In the genomic region with DNA sequence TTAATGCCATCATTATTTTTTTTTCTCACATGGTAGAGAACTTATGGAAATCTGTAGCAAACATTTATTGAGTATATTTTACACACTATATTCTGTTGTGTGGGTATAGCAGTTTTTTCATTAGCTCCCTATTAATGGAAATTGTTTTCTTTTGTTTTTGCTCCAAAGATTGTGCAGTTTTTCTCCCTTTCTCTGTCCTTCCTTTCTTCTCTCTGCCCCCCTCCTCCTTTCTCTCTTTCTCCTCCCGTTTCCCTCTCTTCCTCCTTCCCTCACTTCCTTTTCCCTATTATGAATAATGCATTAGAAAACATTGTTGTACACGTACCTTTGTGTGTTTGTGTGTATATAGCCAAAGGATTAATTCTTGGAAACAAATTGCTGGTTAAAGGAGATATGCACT, we compare ENCODE assay signal across 17 cellular contexts. TPM values are rescaled to one million over a fixed set of nuclear protein-coding genes. Genes with fewer than 3 reads are reported as not detected.
DNase-seq lines count a peak whose midpoint lies in the region; ATAC-seq and TF ChIP-seq lines count a peak whose summit lies in the region.
"Had no signal": no experiment of that assay in that cellular context is flagged by ENCODE, and none has a peak within 500 bp of the region (broad histone marks: within the 10 kb centered on the region; RNA-seq: fewer than 3 reads in every experiment).

No MANE protein-coding gene starts in this region.

- no peak overlapping the region for H3K4me3 ChIP-seq in HEK293 (ENCODE audit: low read depth, low read length)
- no peak overlapping the region for H3K4me3 ChIP-seq in vagina
- H3K4me3 ChIP-seq: GM12878 had no signal

- H3K27ac ChIP-seq in HEK293 (ENCODE audit: extremely low read depth, low read depth, low read length) (no peak overlapping the region), vagina (no peak overlapping the region)
- H3K27ac ChIP-seq: 22Rv1 had no signal

- H3K27me3 ChIP-seq in vagina = no peaks in the 10 kb centered on the region

- peaks cover 40% of the 10 kb centered on the region for H3K36me3 Mint-ChIP-seq in activated CD4-positive, alpha-beta T cell treated with anti-CD3 and anti-CD28 coated beads, Interleukin-2, amount 10 ng/mL, durations not matched to agents 24 days and 14 days (ENCODE audit: low read depth)
- H3K36me3 Mint-ChIP-seq in chondrocyte (ENCODE audit: low read depth) (peaks cover 30% of the 10 kb centered on the region), mesothelial cell of epicardium (peaks cover 44% of the 10 kb centered on the region)

- no peak overlapping the region for H3K27ac Mint-ChIP-seq in activated CD4-positive, alpha-beta T cell treated with anti-CD3 and anti-CD28 coated beads, Interleukin-2, amount 10 ng/mL, durations not matched to agents 24 days and 14 days
- peak overlapping the region; percentile 8 for H3K27ac Mint-ChIP-seq in chondrocyte (ENCODE audit: unreplicated experiment)
- H3K27ac Mint-ChIP-seq in mesothelial cell of epicardium = peak overlapping the region; percentile 31

- ATAC-seq in GM19455 (IDR thresholded peaks at IDR 0.05; ENCODE audit: unreplicated experiment) = no peak
- ATAC-seq: GM12878, HCT116 had no signal

- CTCF ChIA-PET in HEK293 (lab: Yijun Ruan, JAX) = no interaction called here

- peaks cover 29 to 71% of the 10 kb centered on the region in 2 experiments for H3K36me3 ChIP-seq in HEK293 (ENCODE audit: control insufficient read depth in 2 of 2, insufficient read depth in 1 of 2, low read length in 2 of 2)
- peaks cover 0 to 20% of the 10 kb centered on the region in 2 donors for H3K36me3 ChIP-seq in vagina

- POLR2A ChIA-PET in HEK293 (lab: Yijun Ruan, JAX) = interaction anchor here (0.7 kb wide), 1 partner anchor 9 kb away, joined by 3 read pairs; no protein-coding TSS in a partner anchor

- no peak overlapping the region for H3K4me3 Mint-ChIP-seq in activated CD4-positive, alpha-beta T cell treated with anti-CD3 and anti-CD28 coated beads, Interleukin-2, amount 10 ng/mL, durations not matched to agents 24 days and 14 days
- H3K4me3 Mint-ChIP-seq in chondrocyte (ENCODE audit: unreplicated experiment) (no peak overlapping the region), mesothelial cell of epicardium (no peak overlapping the region)
- H3K4me3 Mint-ChIP-seq: CD14-positive monocyte; CD8-positive, alpha-beta memory T cell had no signal

- TF ChIP-seq POLR2A in vagina (IDR thresholded peaks at IDR 0.05) = no peak

- H3K9me3 ChIP-seq in HEK293 (ENCODE audit: control insufficient read depth, insufficient read depth, low read depth, low read length) (no peaks in the 10 kb centered on the region), vagina (no peaks in the 10 kb centered on the region)

- no peaks in the 10 kb centered on the region for H3K9me3 Mint-ChIP-seq in activated CD4-positive, alpha-beta T cell treated with anti-CD3 and anti-CD28 coated beads, Interleukin-2, amount 10 ng/mL, durations not matched to agents 24 days and 14 days
- no peaks in the 10 kb centered on the region for H3K9me3 Mint-ChIP-seq in chondrocyte (ENCODE audit: low read depth)
- peaks cover 11% of the 10 kb centered on the region for H3K9me3 Mint-ChIP-seq in mesothelial cell of epicardium
- H3K9me3 Mint-ChIP-seq: CD14-positive monocyte; CD8-positive, alpha-beta memory T cell; IgD-negative memory B cell had no signal

- no peaks in the 10 kb centered on the region for H3K27me3 Mint-ChIP-seq in activated CD4-positive, alpha-beta T cell treated with anti-CD3 and anti-CD28 coated beads, Interleukin-2, amount 10 ng/mL, durations not matched to agents 24 days and 14 days
- H3K27me3 Mint-ChIP-seq in chondrocyte (ENCODE audit: low read depth) = no peaks in the 10 kb centered on the region
- no peaks in the 10 kb centered on the region for H3K27me3 Mint-ChIP-seq in mesothelial cell of epicardium (ENCODE audit: low read depth)
- H3K27me3 Mint-ChIP-seq: CD8-positive, alpha-beta memory T cell; IgD-negative memory B cell had no signal

- no peak for TF ChIP-seq CTCF in HEK293 (tag by site-specific recombination; IDR thresholded peaks at IDR 0.05)
- no peak for TF ChIP-seq CTCF in chondrocyte (IDR thresholded peaks at IDR 0.05)
- TF ChIP-seq CTCF in mesothelial cell of epicardium (IDR thresholded peaks at IDR 0.05; ENCODE audit: unreplicated experiment) = no peak
- TF ChIP-seq CTCF in vagina (IDR thresholded peaks at IDR 0.05) = no peak

- DNase-seq in activated CD4-positive, alpha-beta T cell treated with anti-CD3 and anti-CD28 coated beads, Interleukin-2, amount 10 ng/mL, durations not matched to agents 24 days and 14 days = peak; percentile 3
- no peak for DNase-seq in activated CD4-positive, alpha-beta T cell treated with anti-CD3 and anti-CD28 coated beads, Interleukin-2, amount 50 U/mL, for 4 hours
- DNase-seq in chondrocyte (ENCODE audit: low spot score) (no peak), mesothelial cell of epicardium (ENCODE audit: low spot score in 2 of 2, unreplicated experiment in 2 of 2) (no peak), NCI-H1417 treated with DMSO at 0.1 percent for 48 hours (lab: John Stamatoyannopoulos, UW) (no peak), vagina (ENCODE audit: extremely low spot score in 2 of 2) (no peak)
- DNase-seq: CD8-positive, alpha-beta memory T cell; DMS 273 treated with DMSO at 0.1 percent for 48 hours had no signal

- intact Hi-C loops in activated CD4-positive, alpha-beta T cell treated with anti-CD3 and anti-CD28 coated beads, Interleukin-2, amount 10 ng/mL, durations not matched to agents 24 days and 14 days (cut with micrococcal nuclease) = no loop called here
- intact Hi-C loops in vagina (cut with DNase I) = no loop called here

- H3K4me1 ChIP-seq in HEK293 (ENCODE audit: control insufficient read depth, insufficient read depth, low read length) (no peaks in the 10 kb centered on the region), vagina (no peaks in the 10 kb centered on the region)

- H3K4me1 Mint-ChIP-seq in activated CD4-positive, alpha-beta T cell treated with anti-CD3 and anti-CD28 coated beads, Interleukin-2, amount 10 ng/mL, durations not matched to agents 24 days and 14 days = peaks cover 12% of the 10 kb centered on the region
- H3K4me1 Mint-ChIP-seq in chondrocyte (ENCODE audit: low read depth) (peaks cover 18% of the 10 kb centered on the region), mesothelial cell of epicardium (peaks cover 24% of the 10 kb centered on the region)
- H3K4me1 Mint-ChIP-seq: CD14-positive monocyte had no signal

TF ChIP-seq in HEK293, 187 proteins besides CTCF, POLR2A, EP300 and RAD21:
- TF ChIP-seq ZNF623 (tag by site-specific recombination; IDR thresholded peaks at IDR 0.05) (no peak), HOXA7 (CRISPR knock-in tag; IDR thresholded peaks at IDR 0.05; ENCODE audit: borderline replicate concordance) (no peak), HOXD13 (CRISPR knock-in tag; IDR thresholded peaks at IDR 0.05; ENCODE audit: borderline replicate concordance) (no peak), ZNF155 (tag by site-specific recombination; IDR thresholded peaks at IDR 0.05) (no peak), PRDM1 (tag by site-specific recombination; IDR thresholded peaks at IDR 0.05) (peak; percentile 88), ZNF423 (tag by site-specific recombination; IDR thresholded peaks at IDR 0.05) (no peak), ZNF23 (tag by site-specific recombination; IDR thresholded peaks at IDR 0.05; ENCODE audit: borderline replicate concordance) (no peak), ZNF792 (tag by site-specific recombination; IDR thresholded peaks at IDR 0.05) (no peak)

RNA-seq across cellular contexts. Expression of a gene that starts 20.6 kb away (rescaled TPM):
- total RNA-seq in activated CD4-positive, alpha-beta T cell treated with anti-CD3 and anti-CD28 coated beads, Interleukin-2, amount 10 ng/mL, durations not matched to agents 24 days and 14 days = 55.2 and 56.0 TPM in 2 replicates
- total RNA-seq in chondrocyte (63.2 to 80.7 TPM (median 69.4 TPM) in 3 replicates), mesothelial cell of epicardium (67.3 to 71.1 TPM (median 70.2 TPM) in 3 replicates), vagina (28.5 TPM)

RNA-seq across cellular contexts. Expression of a gene that starts 37.2 kb away (rescaled TPM):
- 29.4 and 32.6 TPM in 2 replicates for total RNA-seq in activated CD4-positive, alpha-beta T cell treated with anti-CD3 and anti-CD28 coated beads, Interleukin-2, amount 10 ng/mL, durations not matched to agents 24 days and 14 days
- 27.6 to 33.1 TPM (median 31.1 TPM) in 3 replicates for total RNA-seq in chondrocyte
- total RNA-seq in mesothelial cell of epicardium = 8.9 to 10.4 TPM (median 10.3 TPM) in 3 replicates
- total RNA-seq in vagina = 2.7 TPM

RNA-seq across cellular contexts. Expression of a gene that starts 44.0 kb away (rescaled TPM):
- 0.05 and 0.09 TPM in 2 replicates for total RNA-seq in activated CD4-positive, alpha-beta T cell treated with anti-CD3 and anti-CD28 coated beads, Interleukin-2, amount 10 ng/mL, durations not matched to agents 24 days and 14 days
- total RNA-seq in chondrocyte (7.6 to 13.5 TPM (median 7.9 TPM) in 3 replicates), mesothelial cell of epicardium (5.4 to 5.8 TPM (median 5.7 TPM) in 3 replicates), vagina (0.49 TPM)
- total RNA-seq: Daoy, GM12878, HT-29 had no signal
